ENCODE assay signal across 1 cellular context in genomic region chr5:56814361-56814962, GRCh38.
TF ChIP-seq lines count a peak whose summit lies in the region.

No MANE protein-coding gene starts in this region.

TF ChIP-seq in HepG2, 621 proteins besides CTCF, POLR2A, EP300 and RAD21 (continued from another document and continues in another):
- TF ChIP-seq TFDP1 (CRISPR knock-in tag; IDR thresholded peaks at IDR 0.05; ENCODE audit: borderline replicate concordance) (no peak), BCL3 (CRISPR knock-in tag; IDR thresholded peaks at IDR 0.05) (no peak), ATAD3A (CRISPR knock-in tag; IDR thresholded peaks at IDR 0.05) (no peak), ZNF83 (CRISPR knock-in tag; IDR thresholded peaks at IDR 0.05; ENCODE audit: borderline replicate concordance) (no peak), ELF3 (CRISPR knock-in tag; IDR thresholded peaks at IDR 0.05) (0 out of 2 replicates have a peak, but pooled peaks have one; percentile 7), E2F5 (CRISPR knock-in tag; conservative IDR thresholded peaks at IDR 0.05) (no peak), NFYB (CRISPR knock-in tag; IDR thresholded peaks at IDR 0.05) (no peak), CREB1 (IDR thresholded peaks at IDR 0.05) (no peak), CREB1 (CRISPR knock-in tag; IDR thresholded peaks at IDR 0.05) (no peak), HNRNPH1 (optimal IDR thresholded peaks at IDR 0.05; ENCODE audit: low read depth, low read length) (no peak), MXD3 (CRISPR knock-in tag; IDR thresholded peaks at IDR 0.05) (no peak), RFX3 (CRISPR knock-in tag; IDR thresholded peaks at IDR 0.05) (no peak), ZFP36L2 (CRISPR knock-in tag; IDR thresholded peaks at IDR 0.05) (no peak), ZNF614 (CRISPR knock-in tag; IDR thresholded peaks at IDR 0.05; ENCODE audit: borderline replicate concordance) (no peak), CHD2 (IDR thresholded peaks at IDR 0.05; ENCODE audit: low read depth, low read length) (no peak), ARID4A (CRISPR knock-in tag; IDR thresholded peaks at IDR 0.05; ENCODE audit: borderline replicate concordance) (no peak), ZSCAN31 (CRISPR knock-in tag; IDR thresholded peaks at IDR 0.05; ENCODE audit: low read depth) (no peak), ZNF773 (CRISPR knock-in tag; IDR thresholded peaks at IDR 0.05; ENCODE audit: borderline replicate concordance) (no peak), ZBTB8A (CRISPR knock-in tag; IDR thresholded peaks at IDR 0.05; ENCODE audit: borderline replicate concordance, low read depth) (no peak; the same call in 1 of the 2 replicates), ZNF788 (CRISPR knock-in tag; IDR thresholded peaks at IDR 0.05; ENCODE audit: borderline replicate concordance) (no peak), PHF21A (CRISPR knock-in tag; IDR thresholded peaks at IDR 0.05) (0 out of 2 replicates have a peak, but pooled peaks have one; percentile 30), CREM (IDR thresholded peaks at IDR 0.05) (no peak), CREM (CRISPR knock-in tag; IDR thresholded peaks at IDR 0.05) (no peak), ATF3 (CRISPR knock-in tag; IDR thresholded peaks at IDR 0.05) (no peak), ZNF451 (CRISPR knock-in tag; IDR thresholded peaks at IDR 0.05) (no peak), ZNF256 (CRISPR knock-in tag; conservative IDR thresholded peaks at IDR 0.05) (no peak), DPF2 (CRISPR knock-in tag; IDR thresholded peaks at IDR 0.05; ENCODE audit: borderline replicate concordance, low read depth) (no peak), CCDC6 (CRISPR knock-in tag; IDR thresholded peaks at IDR 0.05) (no peak), REPIN1 (CRISPR knock-in tag; IDR thresholded peaks at IDR 0.05; ENCODE audit: borderline replicate concordance, low read depth) (0 out of 2 replicates have a peak, but pooled peaks have one; percentile 3), ZNF580 (CRISPR knock-in tag; IDR thresholded peaks at IDR 0.05; ENCODE audit: borderline replicate concordance, low read depth) (no peak), UBTF (CRISPR knock-in tag; IDR thresholded peaks at IDR 0.05) (no peak), ZNF460 (CRISPR knock-in tag; IDR thresholded peaks at IDR 0.05; ENCODE audit: borderline replicate concordance) (no peak), TBP (CRISPR knock-in tag; IDR thresholded peaks at IDR 0.05) (no peak), SMARCE1 (IDR thresholded peaks at IDR 0.05; ENCODE audit: borderline replicate concordance) (no peak), TMF1 (CRISPR knock-in tag; IDR thresholded peaks at IDR 0.05; ENCODE audit: low read depth) (no peak), RBM22 (optimal IDR thresholded peaks at IDR 0.05; ENCODE audit: low read length) (no peak), RARG (CRISPR knock-in tag; IDR thresholded peaks at IDR 0.05; ENCODE audit: low read depth) (no peak), ZNF549 (CRISPR knock-in tag; IDR thresholded peaks at IDR 0.05) (no peak), ZNF564 (CRISPR knock-in tag; IDR thresholded peaks at IDR 0.05) (no peak), ZBTB10 (CRISPR knock-in tag; IDR thresholded peaks at IDR 0.05; ENCODE audit: borderline replicate concordance) (no peak), SRSF9 (IDR thresholded peaks at IDR 0.05; ENCODE audit: borderline replicate concordance, insufficient read depth, low read depth, low read length, poor library complexity, severe bottlenecking) (no peak), ZFP62 (CRISPR knock-in tag; IDR thresholded peaks at IDR 0.05) (no peak), NKX3-1 (CRISPR knock-in tag; IDR thresholded peaks at IDR 0.05) (no peak), PRDM10 (CRISPR knock-in tag; IDR thresholded peaks at IDR 0.05; ENCODE audit: low read depth) (0 out of 2 replicates have a peak, but pooled peaks have one; percentile 11), TFE3 (CRISPR knock-in tag; IDR thresholded peaks at IDR 0.05) (no peak)
